Comparison of ENCODE assay signal across 1 cellular context in the genomic region with DNA sequence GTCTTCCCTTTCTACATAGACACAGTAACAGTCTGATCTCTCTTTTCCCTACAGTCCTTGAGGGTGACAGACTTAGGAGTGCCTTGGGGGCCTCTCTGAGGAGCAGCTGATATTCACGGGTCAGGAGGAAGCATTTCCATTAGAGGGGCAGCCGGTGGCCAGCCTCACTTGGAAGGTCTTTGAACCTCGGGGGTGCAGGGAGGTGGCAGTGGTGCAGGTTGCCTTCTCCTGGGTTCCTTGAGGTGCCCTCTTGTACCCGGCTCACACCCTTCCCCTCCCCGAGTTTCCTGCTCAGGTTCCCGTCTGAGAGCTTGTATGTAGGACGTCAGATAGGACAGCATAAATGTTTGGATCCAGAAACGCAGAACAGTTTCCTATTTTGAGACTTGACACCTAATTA.
TF ChIP-seq lines count a peak whose summit lies in the region.

No MANE protein-coding gene starts in this region.

TF ChIP-seq in HepG2, 621 proteins besides CTCF, POLR2A, EP300 and RAD21 (continued from another document):
- TF ChIP-seq, protein P1, sequence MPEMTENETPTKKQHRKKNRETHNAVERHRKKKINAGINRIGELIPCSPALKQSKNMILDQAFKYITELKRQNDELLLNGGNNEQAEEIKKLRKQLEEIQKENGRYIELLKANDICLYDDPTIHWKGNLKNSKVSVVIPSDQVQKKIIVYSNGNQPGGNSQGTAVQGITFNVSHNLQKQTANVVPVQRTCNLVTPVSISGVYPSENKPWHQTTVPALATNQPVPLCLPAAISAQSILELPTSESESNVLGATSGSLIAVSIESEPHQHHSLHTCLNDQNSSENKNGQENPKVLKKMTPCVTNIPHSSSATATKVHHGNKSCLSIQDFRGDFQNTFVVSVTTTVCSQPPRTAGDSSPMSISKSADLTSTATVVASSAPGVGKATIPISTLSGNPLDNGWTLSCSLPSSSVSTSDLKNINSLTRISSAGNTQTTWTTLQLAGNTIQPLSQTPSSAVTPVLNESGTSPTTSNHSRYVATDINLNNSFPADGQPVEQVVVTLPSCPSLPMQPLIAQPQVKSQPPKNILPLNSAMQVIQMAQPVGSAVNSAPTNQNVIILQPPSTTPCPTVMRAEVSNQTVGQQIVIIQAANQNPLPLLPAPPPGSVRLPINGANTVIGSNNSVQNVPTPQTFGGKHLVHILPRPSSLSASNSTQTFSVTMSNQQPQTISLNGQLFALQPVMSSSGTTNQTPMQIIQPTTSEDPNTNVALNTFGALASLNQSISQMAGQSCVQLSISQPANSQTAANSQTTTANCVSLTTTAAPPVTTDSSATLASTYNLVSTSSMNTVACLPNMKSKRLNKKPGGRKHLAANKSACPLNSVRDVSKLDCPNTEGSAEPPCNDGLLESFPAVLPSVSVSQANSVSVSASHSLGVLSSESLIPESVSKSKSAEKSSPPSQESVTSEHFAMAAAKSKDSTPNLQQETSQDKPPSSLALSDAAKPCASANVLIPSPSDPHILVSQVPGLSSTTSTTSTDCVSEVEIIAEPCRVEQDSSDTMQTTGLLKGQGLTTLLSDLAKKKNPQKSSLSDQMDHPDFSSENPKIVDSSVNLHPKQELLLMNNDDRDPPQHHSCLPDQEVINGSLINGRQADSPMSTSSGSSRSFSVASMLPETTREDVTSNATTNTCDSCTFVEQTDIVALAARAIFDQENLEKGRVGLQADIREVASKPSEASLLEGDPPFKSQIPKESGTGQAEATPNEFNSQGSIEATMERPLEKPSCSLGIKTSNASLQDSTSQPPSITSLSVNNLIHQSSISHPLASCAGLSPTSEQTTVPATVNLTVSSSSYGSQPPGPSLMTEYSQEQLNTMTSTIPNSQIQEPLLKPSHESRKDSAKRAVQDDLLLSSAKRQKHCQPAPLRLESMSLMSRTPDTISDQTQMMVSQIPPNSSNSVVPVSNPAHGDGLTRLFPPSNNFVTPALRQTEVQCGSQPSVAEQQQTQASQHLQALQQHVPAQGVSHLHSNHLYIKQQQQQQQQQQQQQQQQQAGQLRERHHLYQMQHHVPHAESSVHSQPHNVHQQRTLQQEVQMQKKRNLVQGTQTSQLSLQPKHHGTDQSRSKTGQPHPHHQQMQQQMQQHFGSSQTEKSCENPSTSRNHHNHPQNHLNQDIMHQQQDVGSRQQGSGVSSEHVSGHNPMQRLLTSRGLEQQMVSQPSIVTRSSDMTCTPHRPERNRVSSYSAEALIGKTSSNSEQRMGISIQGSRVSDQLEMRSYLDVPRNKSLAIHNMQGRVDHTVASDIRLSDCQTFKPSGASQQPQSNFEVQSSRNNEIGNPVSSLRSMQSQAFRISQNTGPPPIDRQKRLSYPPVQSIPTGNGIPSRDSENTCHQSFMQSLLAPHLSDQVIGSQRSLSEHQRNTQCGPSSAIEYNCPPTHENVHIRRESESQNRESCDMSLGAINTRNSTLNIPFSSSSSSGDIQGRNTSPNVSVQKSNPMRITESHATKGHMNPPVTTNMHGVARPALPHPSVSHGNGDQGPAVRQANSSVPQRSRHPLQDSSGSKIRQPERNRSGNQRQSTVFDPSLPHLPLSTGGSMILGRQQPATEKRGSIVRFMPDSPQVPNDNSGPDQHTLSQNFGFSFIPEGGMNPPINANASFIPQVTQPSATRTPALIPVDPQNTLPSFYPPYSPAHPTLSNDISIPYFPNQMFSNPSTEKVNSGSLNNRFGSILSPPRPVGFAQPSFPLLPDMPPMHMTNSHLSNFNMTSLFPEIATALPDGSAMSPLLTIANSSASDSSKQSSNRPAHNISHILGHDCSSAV (CRISPR knock-in tag; IDR thresholded peaks at IDR 0.05; ENCODE audit: borderline replicate concordance), result no peak
